6 cellular contexts compared by ENCODE assay signal in the genomic region with DNA sequence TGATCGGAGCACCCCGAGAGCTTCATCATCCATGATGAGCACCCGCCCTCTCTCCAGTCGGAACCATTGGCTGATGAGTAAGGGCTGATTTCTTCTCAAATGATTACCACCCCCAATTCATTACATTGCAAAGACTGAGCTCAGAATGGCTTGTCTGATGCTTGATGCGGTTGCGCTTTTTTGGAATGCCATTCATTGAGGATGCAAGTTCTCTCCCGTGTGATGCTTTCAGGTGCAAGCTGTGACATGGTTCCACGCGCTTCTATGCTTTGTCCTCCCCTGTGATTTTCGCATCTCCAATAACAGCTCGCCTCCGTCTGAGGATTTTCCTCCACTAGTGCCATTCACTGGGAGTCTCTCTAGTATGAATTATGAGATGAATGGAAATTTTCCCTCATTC. TPM values are rescaled to one million over a fixed set of nuclear protein-coding genes. Genes with fewer than 3 reads are reported as not detected.
"Had no signal": no experiment of that assay in that cellular context is flagged by ENCODE, and none has a peak within 500 bp of the region (broad histone marks: within the 10 kb centered on the region; RNA-seq: fewer than 3 reads in every experiment).

No MANE protein-coding gene starts in this region.

RNA-seq across cellular contexts. Expression of a gene that starts 43.0 kb away (rescaled TPM):
- total RNA-seq: HepG2, HT-29, HT1080, IMR-90, K562 had no signal
- polyA plus RNA-seq: IgD-negative memory B cell, IMR-90, K562 had no signal

RNA-seq across cellular contexts. Expression of a gene that starts 58.4 kb away (rescaled TPM):
- total RNA-seq: HT-29, IMR-90, K562 had no signal
- polyA plus RNA-seq: IgD-negative memory B cell, IMR-90, K562 had no signal
